ENCODE assay signal across 18 cellular contexts in genomic region chr12:76073561-76073960, GRCh38.
"Had no signal": no experiment of that assay in that cellular context is flagged by ENCODE, and none has a peak within 500 bp of the region (broad histone marks: within the 10 kb centered on the region; RNA-seq: fewer than 3 reads in every experiment).

No MANE protein-coding gene starts in this region.

- H3K27me3 Mint-ChIP-seq: naive thymus-derived CD8-positive, alpha-beta T cell; stimulated activated naive B cell treated with anti-CD40 and anti-IgM and Interleukin-4, amounts not matched to agents 10 μg/mL and 1 μg/mL and 100 μg/mL, for 72 hours; stimulated activated naive CD8-positive, alpha-beta T cell treated with anti-CD3 and anti-CD28 coated beads, Interleukin-15, amount 100 ng/mL, for 72 hours had no signal

- H3K4me3 Mint-ChIP-seq: endodermal cell; immature natural killer cell; naive thymus-derived CD8-positive, alpha-beta T cell; stimulated activated naive B cell treated with anti-CD40 and anti-IgM and Interleukin-4, amounts not matched to agents 10 μg/mL and 1 μg/mL and 100 μg/mL, for 72 hours; stimulated activated naive CD8-positive, alpha-beta T cell treated with anti-CD3 and anti-CD28 coated beads, Interleukin-15, amount 100 ng/mL, for 72 hours had no signal

- DNase-seq: effector CD4-positive, alpha-beta T cell; endodermal cell; erythroblast; foreskin keratinocyte; immature natural killer cell; naive thymus-derived CD8-positive, alpha-beta T cell; psoas muscle; retina; stimulated activated CD4-positive, alpha-beta T cell treated with anti-CD3 and anti-CD28 coated beads, Interleukin-2, amount 100 ng/mL, for 24 hours; stimulated activated CD4-positive, alpha-beta T cell treated with anti-CD3 and anti-CD28 coated beads, Interleukin-4, amount 100 ng/mL, for 4 hours; stimulated activated naive B cell treated with anti-CD40 and anti-IgM and Interleukin-4, amounts not matched to agents 10 μg/mL and 1 μg/mL and 100 μg/mL, for 72 hours; stimulated activated naive CD8-positive, alpha-beta T cell treated with anti-CD3 and anti-CD28 coated beads, Interleukin-15, amount 100 ng/mL, for 72 hours; testis had no signal

- H3K4me3 ChIP-seq: coronary artery, psoas muscle, skin epidermis, testis, tibial nerve had no signal

- H3K27me3 ChIP-seq: foreskin keratinocyte, neutrophil, testis, tibial nerve had no signal

- H3K9me3 Mint-ChIP-seq: endodermal cell; immature natural killer cell; stimulated activated naive B cell treated with anti-CD40 and anti-IgM and Interleukin-4, amounts not matched to agents 10 μg/mL and 1 μg/mL and 100 μg/mL, for 72 hours; stimulated activated naive CD8-positive, alpha-beta T cell treated with anti-CD3 and anti-CD28 coated beads, Interleukin-15, amount 100 ng/mL, for 72 hours had no signal

- ATAC-seq: foreskin keratinocyte; naive thymus-derived CD8-positive, alpha-beta T cell; sciatic nerve; stimulated activated naive B cell treated with anti-CD40 and anti-IgM and Interleukin-4, amounts not matched to agents 10 μg/mL and 1 μg/mL and 100 μg/mL, for 72 hours; stimulated activated naive CD8-positive, alpha-beta T cell treated with anti-CD3 and anti-CD28 coated beads, Interleukin-15, amount 100 ng/mL, for 72 hours had no signal

- H3K27ac Mint-ChIP-seq: endodermal cell; immature natural killer cell; stimulated activated naive B cell treated with anti-CD40 and anti-IgM and Interleukin-4, amounts not matched to agents 10 μg/mL and 1 μg/mL and 100 μg/mL, for 72 hours; stimulated activated naive CD8-positive, alpha-beta T cell treated with anti-CD3 and anti-CD28 coated beads, Interleukin-15, amount 100 ng/mL, for 72 hours had no signal

- H3K9me3 ChIP-seq: neutrophil, testis had no signal

- H3K36me3 ChIP-seq: neutrophil had no signal

- H3K27ac ChIP-seq: coronary artery, foreskin keratinocyte, neutrophil, psoas muscle, skin epidermis, testis, tibial nerve had no signal
